Comparison of ENCODE assay signal across 13 cellular contexts in genomic region chr4:40059362-40059761, GRCh38. TPM values are rescaled to one million over a fixed set of nuclear protein-coding genes. Genes with fewer than 3 reads are reported as not detected.
DNase-seq lines count a peak whose midpoint lies in the region; ATAC-seq and TF ChIP-seq lines count a peak whose summit lies in the region.
"Had no signal": no experiment of that assay in that cellular context is flagged by ENCODE, and none has a peak within 500 bp of the region (broad histone marks: within the 10 kb centered on the region; RNA-seq: fewer than 3 reads in every experiment).

No MANE protein-coding gene starts in this region.

- H3K27me3 Mint-ChIP-seq in Caco-2 (ENCODE audit: insufficient read depth, unreplicated experiment): no peaks in the 10 kb centered on the region
- peaks cover 3% of the 10 kb centered on the region for H3K27me3 Mint-ChIP-seq in activated CD8-positive, alpha-beta T cell treated with anti-CD3 and anti-CD28 coated beads, Interleukin-2, amount 10 ng/mL, durations not matched to agents 7 days and 5 days (ENCODE audit: low read depth)

- H3K9me3 ChIP-seq in BLaER1 treated with 17β-estradiol and CSF1 and Interleukin-3, amounts not matched to agents 10 nM and 100 nM (replicated peaks in 1 of 11): no peaks in the 10 kb centered on the region
- H3K9me3 ChIP-seq in Caco-2 (no peaks in the 10 kb centered on the region), mesenchymal stem cell (ENCODE audit: control insufficient read depth, low read length) (no peaks in the 10 kb centered on the region), left ventricle myocardium inferior (replicated peaks) (no peaks in the 10 kb centered on the region), heart right ventricle (no peaks in the 10 kb centered on the region)
- H3K9me3 ChIP-seq: breast epithelium, left lung, spleen had no signal

- no TSS peak for BruUV-seq in Caco-2 (replicated peaks; lab: Mats Ljungman, UMichigan)

- no peak overlapping the region for H2BK5ac ChIP-seq in mesenchymal stem cell (ENCODE audit: low read depth, low read length, poor library complexity, severe bottlenecking)

- H3K4me1 ChIP-seq in BLaER1 treated with 17β-estradiol and CSF1 and Interleukin-3, amounts not matched to agents 10 nM and 100 nM: peaks cover 17 to 32% (median 27%) of the 10 kb centered on the region in 10 experiments
- H3K4me1 ChIP-seq in Caco-2: peaks cover 5% of the 10 kb centered on the region; the same call in 1 of the 2 replicates
- H3K4me1 ChIP-seq in mesenchymal stem cell (ENCODE audit: control insufficient read depth, insufficient read depth, low read depth, low read length): peaks cover 3% of the 10 kb centered on the region
- peaks cover 34% of the 10 kb centered on the region for H3K4me1 ChIP-seq in left ventricle myocardium inferior
- peaks cover 0 to 23% (median 14%) of the 10 kb centered on the region in 9 donors for H3K4me1 ChIP-seq in heart right ventricle
- H3K4me1 ChIP-seq: breast epithelium had no signal

- no peak overlapping the region for H3K27ac Mint-ChIP-seq in Caco-2 (ENCODE audit: unreplicated experiment)
- no peak overlapping the region for H3K27ac Mint-ChIP-seq in activated CD8-positive, alpha-beta T cell treated with anti-CD3 and anti-CD28 coated beads, Interleukin-2, amount 10 ng/mL, durations not matched to agents 7 days and 5 days

- TF ChIP-seq CTCF in Caco-2 (IDR thresholded peaks at IDR 0.05; ENCODE audit: insufficient read depth in 1 of 2, low read depth in 1 of 2, low read length in 1 of 2, severe bottlenecking in 1 of 2, unreplicated experiment in 1 of 2) (no peak), left ventricle myocardium inferior (IDR thresholded peaks at IDR 0.05; ENCODE audit: borderline replicate concordance) (no peak), heart right ventricle (IDR thresholded peaks at IDR 0.05) (no peak)

- no peak overlapping the region for H4K91ac ChIP-seq in mesenchymal stem cell (ENCODE audit: low read length)

- H3K18ac ChIP-seq in mesenchymal stem cell (ENCODE audit: low read depth in 1 of 2, low read length in 2 of 2): no peak overlapping the region

- H3K4me3 ChIP-seq in BLaER1 treated with 17β-estradiol and CSF1 and Interleukin-3, amounts not matched to agents 10 nM and 100 nM: 0 out of 20 replicates have a peak overlapping the region, but pooled peaks of 1 of the 10 experiments have one; percentile 81
- H3K4me3 ChIP-seq in Caco-2 (ENCODE audit: low read depth, low read length) (no peak overlapping the region), mesenchymal stem cell (ENCODE audit: insufficient read depth in 1 of 2, low read depth in 1 of 2, low read length in 2 of 2) (no peak overlapping the region), left ventricle myocardium inferior (no peak overlapping the region), heart right ventricle (no peak overlapping the region)
- H3K4me3 ChIP-seq: spleen had no signal

- intact Hi-C loops in Caco-2 (cut with micrococcal nuclease; ENCODE audit: unreplicated experiment) (loop anchor here (5.0 kb wide), 2 partner anchors 258 to 362 kb away; partner anchors contain the start of gene UBE2K), left ventricle myocardium inferior (cut with micrococcal nuclease) (loop anchor here (5.0 to 10.0 kb wide), 2 partner anchors 248 to 595 kb away; no protein-coding TSS in a partner anchor), heart right ventricle (cut with DNase I) (loop anchor here in 9 of 10 donors (5.0 to 10.0 kb wide), 7 partner anchors 82 to 595 kb away; partner anchors contain the start of genes UBE2K (in 3 of the 9), SMIM14 (in 2 of the 9) and PDS5A (in 1 of the 9))

- peaks cover 15 to 52% (median 47%) of the 10 kb centered on the region in 11 experiments for H3K36me3 ChIP-seq in BLaER1 treated with 17β-estradiol and CSF1 and Interleukin-3, amounts not matched to agents 10 nM and 100 nM
- H3K36me3 ChIP-seq in Caco-2 (ENCODE audit: control insufficient read depth, insufficient read depth, low read length) (no peaks in the 10 kb centered on the region), mesenchymal stem cell (ENCODE audit: control insufficient read depth in 1 of 2, insufficient read depth in 2 of 2, low read depth in 1 of 2, low read length in 2 of 2) (peaks cover 0 to 6% of the 10 kb centered on the region in 2 experiments), left ventricle myocardium inferior (no peaks in the 10 kb centered on the region), heart right ventricle (peaks cover 0 to 1% (median 0%) of the 10 kb centered on the region in 9 donors)
- H3K36me3 ChIP-seq: breast epithelium had no signal

- H2BK12ac ChIP-seq in mesenchymal stem cell (ENCODE audit: low read length in 2 of 2): no peak overlapping the region

- H3K14ac ChIP-seq in mesenchymal stem cell (ENCODE audit: low read length in 2 of 2): no peak overlapping the region

- no peak overlapping the region for H4K8ac ChIP-seq in mesenchymal stem cell (ENCODE audit: low read length)

- POLR2A ChIA-PET in Caco-2 (lab: Charles Lee): no interaction called here
- POLR2A ChIA-PET in activated CD8-positive, alpha-beta T cell treated with anti-CD3 and anti-CD28 coated beads, Interleukin-2, amount 10 ng/mL, durations not matched to agents 7 days and 5 days (lab: Charles Lee): interaction anchor here (5.3 kb wide), 1 partner anchor 140 kb away, joined by 52 read pairs; the partner anchor contains the start of gene RHOH

- no peak for ATAC-seq in activated CD8-positive, alpha-beta T cell treated with anti-CD3 and anti-CD28 coated beads, Interleukin-2, amount 10 ng/mL, durations not matched to agents 7 days and 5 days
- ATAC-seq in HG03565 (IDR thresholded peaks at IDR 0.05; ENCODE audit: unreplicated experiment) (no peak), heart right ventricle (no peak)
- ATAC-seq: HCT116, left lung had no signal

- H2BK15ac ChIP-seq in mesenchymal stem cell (ENCODE audit: low read depth, poor library complexity, severe bottlenecking): no peak overlapping the region

- peaks cover 13% of the 10 kb centered on the region for H3K4me1 Mint-ChIP-seq in Caco-2 (ENCODE audit: low read depth, unreplicated experiment)
- peaks cover 33% of the 10 kb centered on the region for H3K4me1 Mint-ChIP-seq in activated CD8-positive, alpha-beta T cell treated with anti-CD3 and anti-CD28 coated beads, Interleukin-2, amount 10 ng/mL, durations not matched to agents 7 days and 5 days (ENCODE audit: low read depth)

- peak overlapping the region; percentile 81 to 99 (median 94) for H3K4me2 ChIP-seq in BLaER1 treated with 17β-estradiol and CSF1 and Interleukin-3, amounts not matched to agents 10 nM and 100 nM
- H3K4me2 ChIP-seq in mesenchymal stem cell (ENCODE audit: low read length, poor library complexity, severe bottlenecking): no peak overlapping the region

- peak overlapping the region in 1 of 11 experiments; percentile 99; a peak in 2 of 22 replicates for H3K9ac ChIP-seq in BLaER1 treated with 17β-estradiol and CSF1 and Interleukin-3, amounts not matched to agents 10 nM and 100 nM
- H3K9ac ChIP-seq in mesenchymal stem cell (ENCODE audit: low read length): no peak overlapping the region

- CTCF ChIA-PET in Caco-2 (lab: Charles Lee): interaction anchor here (0.7 kb wide), 1 partner anchor 75 kb away, joined by 3 read pairs; no protein-coding TSS in a partner anchor
- CTCF ChIA-PET in activated CD8-positive, alpha-beta T cell treated with anti-CD3 and anti-CD28 coated beads, Interleukin-2, amount 10 ng/mL, durations not matched to agents 7 days and 5 days (lab: Charles Lee): interaction anchor here (1.1 to 3.5 kb wide), 3 partner anchors 9 to 266 kb away, joined by 3 to 17 read pairs (median 6); no protein-coding TSS in a partner anchor

- 99% methylated on average over 5 of the region's 6 CpGs for WGBS in mesenchymal stem cell
- WGBS in heart right ventricle, 2 donors: 94 to 95% methylated on average over 6 of the region's 6 CpGs

- no peak for DNase-seq in Caco-2
- no peak for DNase-seq in activated CD8-positive, alpha-beta T cell treated with anti-CD3 and anti-CD28 coated beads, Interleukin-2, amount 10 ng/mL, durations not matched to agents 7 days and 5 days
- DNase-seq in mesenchymal stem cell: no peak
- no peak for DNase-seq in left ventricle myocardium inferior
- DNase-seq in heart right ventricle: no peak
- no peak for DNase-seq in DMS114 treated with DMSO at 0.1 percent for 48 hours (lab: John Stamatoyannopoulos, UW; ENCODE audit: unreplicated experiment)
- DNase-seq: left lung, NCI-H446 treated with DMSO at 0.1 percent for 48 hours, spleen had no signal

- no peak overlapping the region for H2AK5ac ChIP-seq in mesenchymal stem cell (ENCODE audit: low read length, severe bottlenecking)

- no peaks in the 10 kb centered on the region for H3K27me3 ChIP-seq in BLaER1 treated with 17β-estradiol and CSF1 and Interleukin-3, amounts not matched to agents 10 nM and 100 nM
- H3K27me3 ChIP-seq in Caco-2 (replicated peaks; ENCODE audit: control insufficient read depth, insufficient read depth, low read length) (no peaks in the 10 kb centered on the region), mesenchymal stem cell (ENCODE audit: control insufficient read depth in 1 of 2, insufficient read depth in 1 of 2, low read length in 2 of 2) (no peaks in the 10 kb centered on the region), left ventricle myocardium inferior (ENCODE audit: low read depth) (no peaks in the 10 kb centered on the region), heart right ventricle (no peaks in the 10 kb centered on the region)
- H3K27me3 ChIP-seq: breast epithelium, left lung, spleen had no signal

- no peaks in the 10 kb centered on the region for H3K9me3 Mint-ChIP-seq in Caco-2 (ENCODE audit: unreplicated experiment)
- H3K9me3 Mint-ChIP-seq in activated CD8-positive, alpha-beta T cell treated with anti-CD3 and anti-CD28 coated beads, Interleukin-2, amount 10 ng/mL, durations not matched to agents 7 days and 5 days (ENCODE audit: insufficient read depth): no peaks in the 10 kb centered on the region

- no peak overlapping the region for H3K27ac ChIP-seq in BLaER1 treated with 17β-estradiol and CSF1 and Interleukin-3, amounts not matched to agents 10 nM and 100 nM
- H3K27ac ChIP-seq in mesenchymal stem cell (ENCODE audit: low read length, poor library complexity, severe bottlenecking): no peak overlapping the region
- no peak overlapping the region for H3K27ac ChIP-seq in left ventricle myocardium inferior (replicated peaks)
- H3K27ac ChIP-seq in heart right ventricle: no peak overlapping the region
- H3K27ac ChIP-seq: breast epithelium, spleen had no signal

- H3K79me1 ChIP-seq in mesenchymal stem cell (replicated peaks; ENCODE audit: low read length, poor library complexity, severe bottlenecking): peaks cover 18% of the 10 kb centered on the region

- peaks cover 43% of the 10 kb centered on the region for H3K36me3 Mint-ChIP-seq in Caco-2 (ENCODE audit: insufficient read depth, unreplicated experiment)
- peaks cover 41% of the 10 kb centered on the region for H3K36me3 Mint-ChIP-seq in activated CD8-positive, alpha-beta T cell treated with anti-CD3 and anti-CD28 coated beads, Interleukin-2, amount 10 ng/mL, durations not matched to agents 7 days and 5 days (ENCODE audit: low read depth)

- no peak overlapping the region for H3K23ac ChIP-seq in mesenchymal stem cell (ENCODE audit: low read length in 2 of 2)

- peak overlapping the region; percentile 38 for H3K4me3 Mint-ChIP-seq in Caco-2 (ENCODE audit: unreplicated experiment)
- H3K4me3 Mint-ChIP-seq in activated CD8-positive, alpha-beta T cell treated with anti-CD3 and anti-CD28 coated beads, Interleukin-2, amount 10 ng/mL, durations not matched to agents 7 days and 5 days: peak overlapping the region; percentile 64

- H4K20me1 ChIP-seq in BLaER1 treated with 17β-estradiol and CSF1 and Interleukin-3, amounts not matched to agents 10 nM and 100 nM: peaks cover 0 to 31% (median 5%) of the 10 kb centered on the region in 11 experiments; a peak in 8 of 22 replicates

- H2AFZ ChIP-seq in mesenchymal stem cell (ENCODE audit: low read depth, low read length): no peak overlapping the region

- peak overlapping the region in 1 of 2 experiments; percentile 15 for H3K4ac ChIP-seq in mesenchymal stem cell (ENCODE audit: low read depth in 1 of 2, low read length in 2 of 2)

- peak overlapping the region; percentile 34 for H2BK120ac ChIP-seq in mesenchymal stem cell (ENCODE audit: low read depth, low read length)

RNA-seq across cellular contexts. Expression of gene N4BP2, which starts 2.7 kb away (rescaled TPM):
- total RNA-seq in Caco-2 (2022) (27.5 and 28.7 TPM in 2 replicates), left ventricle myocardium inferior (5.0 TPM), heart right ventricle (1 to 10 TPM; 3.0 to 6.9 (median 5.4) TPM)
- 10 to 100 TPM; 25.1 to 29.0 TPM for total RNA-seq in activated CD8-positive, alpha-beta T cell treated with anti-CD3 and anti-CD28 coated beads, Interleukin-2, amount 10 ng/mL, durations not matched to agents 7 days and 5 days
- 4.1 TPM for polyA plus RNA-seq in mesenchymal stem cell (2013, experiment 1 of 2)
- 4.0 TPM for polyA plus RNA-seq in mesenchymal stem cell (2013, experiment 2 of 2)
- polyA plus RNA-seq in heart right ventricle: 1 to 10 TPM in 1 of 2 donors, under 1 TPM in 1; 0.65 to 1.0 TPM
